1 cellular context compared by ENCODE assay signal in genomic region chr9:110220809-110221208, GRCh38.
TF ChIP-seq lines count a peak whose summit lies in the region.

No MANE protein-coding gene starts in this region.

TF ChIP-seq in HepG2, 621 proteins besides CTCF, POLR2A, EP300 and RAD21 (continued from another document and continues in another):
- TF ChIP-seq REST (IDR thresholded peaks at IDR 0.05; ENCODE audit: borderline replicate concordance in 1 of 2, low read depth in 1 of 2, low read length in 2 of 2) (no peak), FLYWCH1 (CRISPR knock-in tag; IDR thresholded peaks at IDR 0.05) (no peak), ZNF17 (CRISPR knock-in tag; IDR thresholded peaks at IDR 0.05) (no peak), ZNF816 (CRISPR knock-in tag; IDR thresholded peaks at IDR 0.05; ENCODE audit: borderline replicate concordance) (no peak), ZNF780A (CRISPR knock-in tag; IDR thresholded peaks at IDR 0.05) (0 out of 2 replicates have a peak, but pooled peaks have one; percentile 28), ZNF75D (CRISPR knock-in tag; IDR thresholded peaks at IDR 0.05; ENCODE audit: borderline replicate concordance) (no peak), ETV5 (CRISPR knock-in tag; IDR thresholded peaks at IDR 0.05; ENCODE audit: borderline replicate concordance) (peak; percentile 28; the same call in 1 of the 2 replicates), ZNF503 (CRISPR knock-in tag; IDR thresholded peaks at IDR 0.05) (peak; percentile 67; the same call in 1 of the 2 replicates), ZNF430 (CRISPR knock-in tag; IDR thresholded peaks at IDR 0.05) (peak; percentile 74; the same call in 1 of the 2 replicates), PAXIP1 (CRISPR knock-in tag; conservative IDR thresholded peaks at IDR 0.05) (peak; percentile 97), TARDBP (CRISPR knock-in tag; IDR thresholded peaks at IDR 0.05) (peak; percentile 89; the same call in 1 of the 2 replicates), ELF3 (CRISPR knock-in tag; IDR thresholded peaks at IDR 0.05) (peak; percentile 66; the same call in 1 of the 2 replicates), TCF7 (IDR thresholded peaks at IDR 0.05; ENCODE audit: low read depth) (no peak; the same call in 1 of the 2 replicates), TAF15 (IDR thresholded peaks at IDR 0.05; ENCODE audit: low read depth, low read length, poor library complexity, severe bottlenecking) (no peak), ZNF34 (CRISPR knock-in tag; IDR thresholded peaks at IDR 0.05; ENCODE audit: borderline replicate concordance) (no peak), ZFP62 (CRISPR knock-in tag; IDR thresholded peaks at IDR 0.05) (no peak), HINFP (CRISPR knock-in tag; IDR thresholded peaks at IDR 0.05; ENCODE audit: low read depth) (no peak; the same call in 1 of the 2 replicates), JUNB (CRISPR knock-in tag; IDR thresholded peaks at IDR 0.05; ENCODE audit: borderline replicate concordance) (peak; percentile 47; the same call in 1 of the 2 replicates), GMEB1 (CRISPR knock-in tag; IDR thresholded peaks at IDR 0.05; ENCODE audit: borderline replicate concordance) (no peak; the same call in 1 of the 2 replicates), ZNF652 (CRISPR knock-in tag; IDR thresholded peaks at IDR 0.05; ENCODE audit: borderline replicate concordance, low read depth) (peak; percentile 32; the same call in 1 of the 2 replicates), PPARG (CRISPR knock-in tag; conservative IDR thresholded peaks at IDR 0.05) (peak; percentile 73), CSRNP2 (CRISPR knock-in tag; conservative IDR thresholded peaks at IDR 0.05; ENCODE audit: low read depth) (no peak), ZNF781 (CRISPR knock-in tag; IDR thresholded peaks at IDR 0.05; ENCODE audit: borderline replicate concordance, not compliant biosample characterization) (no peak), ZFX (CRISPR knock-in tag; IDR thresholded peaks at IDR 0.05; ENCODE audit: low read depth) (peak; percentile 58; the same call in 1 of the 2 replicates), AFF4 (CRISPR knock-in tag; IDR thresholded peaks at IDR 0.05) (no peak), ZNF557 (CRISPR knock-in tag; IDR thresholded peaks at IDR 0.05) (no peak), ZNF850 (CRISPR knock-in tag; conservative IDR thresholded peaks at IDR 0.05) (no peak), ZNF747 (CRISPR knock-in tag; IDR thresholded peaks at IDR 0.05; ENCODE audit: borderline replicate concordance) (peak; percentile 89), ZNF446 (CRISPR knock-in tag; IDR thresholded peaks at IDR 0.05) (0 out of 2 replicates have a peak, but pooled peaks have one; percentile 42), ZBTB33 (CRISPR knock-in tag; IDR thresholded peaks at IDR 0.05) (no peak), POLR2AphosphoS2 (IDR thresholded peaks at IDR 0.05; ENCODE audit: low read depth, low read length) (no peak), RFXAP (CRISPR knock-in tag; IDR thresholded peaks at IDR 0.05; ENCODE audit: borderline replicate concordance) (no peak), ZSCAN9 (CRISPR knock-in tag; IDR thresholded peaks at IDR 0.05; ENCODE audit: borderline replicate concordance) (peak; percentile 54; the same call in 1 of the 2 replicates), THYN1 (CRISPR knock-in tag; IDR thresholded peaks at IDR 0.05; ENCODE audit: borderline replicate concordance, low read depth) (no peak), ZNF670 (CRISPR knock-in tag; IDR thresholded peaks at IDR 0.05; ENCODE audit: borderline replicate concordance) (no peak), WIZ (CRISPR knock-in tag; IDR thresholded peaks at IDR 0.05) (no peak), ZFY (CRISPR knock-in tag; IDR thresholded peaks at IDR 0.05) (peak; percentile 61), GLMP (CRISPR knock-in tag; IDR thresholded peaks at IDR 0.05; ENCODE audit: borderline replicate concordance) (no peak)
